In the genomic region with DNA sequence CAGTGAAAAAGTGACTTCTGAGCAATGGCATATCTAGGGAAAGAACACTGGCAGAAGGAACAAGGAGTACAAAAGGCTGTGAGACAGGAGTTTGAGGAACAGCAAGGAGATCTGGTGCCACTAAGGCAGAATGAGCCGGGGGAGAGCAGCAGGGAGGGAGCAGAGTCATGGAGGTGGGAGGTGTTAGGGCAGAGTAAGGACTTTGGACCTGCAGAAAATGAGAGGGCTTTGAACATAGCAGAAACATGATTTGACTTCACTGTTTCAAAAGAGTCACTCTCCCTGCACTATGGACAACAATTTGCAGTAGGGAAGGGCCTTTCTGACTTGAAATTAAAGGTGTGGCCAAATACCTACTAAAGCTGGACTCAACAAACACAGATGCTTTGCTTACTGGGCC, we compare ENCODE assay signal across 20 cellular contexts.
A peak's percentile ranks its signal among the peaks of the same experiment; 100 is the strongest.
DNase-seq lines count a peak whose midpoint lies in the region; ATAC-seq and TF ChIP-seq lines count a peak whose summit lies in the region.
"Had no signal": no experiment of that assay in that cellular context is flagged by ENCODE, and none has a peak within 500 bp of the region (broad histone marks: within the 10 kb centered on the region; RNA-seq: fewer than 3 reads in every experiment).

No MANE protein-coding gene starts in this region.

- H3K9ac ChIP-seq in colonic mucosa (ENCODE audit: low read depth in 2 of 2, low read length in 2 of 2): no peak overlapping the region

- WGBS in heart left ventricle, 4 donors: 55 to 68% (median 58%) methylated on average over 1 of the region's 1 CpG
- 88% methylated on average over 1 of the region's 1 CpG for WGBS in suprapubic skin
- WGBS in psoas muscle, 3 donors: 76 to 100% (median 93%) methylated on average over 1 of the region's 1 CpG

- no peaks in the 10 kb centered on the region for H3K27me3 ChIP-seq in heart left ventricle
- H3K27me3 ChIP-seq in colonic mucosa: no peaks in the 10 kb centered on the region
- no peaks in the 10 kb centered on the region for H3K27me3 ChIP-seq in suprapubic skin
- H3K27me3 ChIP-seq in psoas muscle (ENCODE audit: insufficient read depth in 3 of 3, low read length in 2 of 3): no peaks in the 10 kb centered on the region
- H3K27me3 ChIP-seq: MG63, vagina had no signal

- peak overlapping the region in 10 of 12 donors; percentile 0 to 59 (median 28) for H3K27ac ChIP-seq in heart left ventricle
- H3K27ac ChIP-seq in colonic mucosa: peak overlapping the region; percentile 26
- no peak overlapping the region for H3K27ac ChIP-seq in suprapubic skin
- H3K27ac ChIP-seq in psoas muscle: no peak overlapping the region
- H3K27ac ChIP-seq: C4-2B, RWPE1, vagina had no signal

- no peaks in the 10 kb centered on the region for H3K36me3 ChIP-seq in heart left ventricle
- no peaks in the 10 kb centered on the region for H3K36me3 ChIP-seq in colonic mucosa
- H3K36me3 ChIP-seq in suprapubic skin: no peaks in the 10 kb centered on the region
- H3K36me3 ChIP-seq in psoas muscle (ENCODE audit: insufficient read depth in 1 of 2, low read depth in 1 of 2): no peaks in the 10 kb centered on the region
- H3K36me3 ChIP-seq: MG63, vagina had no signal

- no peak for TF ChIP-seq EP300 in suprapubic skin (IDR thresholded peaks at IDR 0.05)

- H3K4me1 ChIP-seq in heart left ventricle (peaks cover 0 to 20% (median 0%) of the 10 kb centered on the region in 12 donors), colonic mucosa (no peaks in the 10 kb centered on the region), suprapubic skin (no peaks in the 10 kb centered on the region), psoas muscle (no peaks in the 10 kb centered on the region)
- H3K4me1 ChIP-seq: vagina had no signal

- ATAC-seq in heart left ventricle (peak in 3 of 4 donors; percentile 28 to 52 (median 39)), psoas muscle (no peak)
- ATAC-seq: activated CD4-positive, CD25-positive, alpha-beta regulatory T cell treated with anti-CD3 and anti-CD28 coated beads, Interleukin-2, amount 50 U/mL, for 24 hours; effector memory CD8-positive, alpha-beta T cell; left lobe of liver had no signal

- H3K4me1 Mint-ChIP-seq in mesothelial cell of epicardium: peaks cover 40% of the 10 kb centered on the region

- no peak for TF ChIP-seq CTCF in heart left ventricle (IDR thresholded peaks at IDR 0.05)
- TF ChIP-seq CTCF in colonic mucosa (IDR thresholded peaks at IDR 0.05): no peak
- TF ChIP-seq CTCF in mesothelial cell of epicardium (IDR thresholded peaks at IDR 0.05; ENCODE audit: unreplicated experiment): no peak
- TF ChIP-seq CTCF in suprapubic skin (IDR thresholded peaks at IDR 0.05): no peak
- TF ChIP-seq CTCF in psoas muscle (IDR thresholded peaks at IDR 0.05): no peak

- H3K4me3 ChIP-seq in heart left ventricle (no peak overlapping the region), colonic mucosa (no peak overlapping the region), suprapubic skin (no peak overlapping the region), psoas muscle (no peak overlapping the region)
- H3K4me3 ChIP-seq: MG63, vagina had no signal

- H3K27me3 Mint-ChIP-seq in mesothelial cell of epicardium (ENCODE audit: low read depth): no peaks in the 10 kb centered on the region
- H3K27me3 Mint-ChIP-seq: activated T-cell treated with anti-CD3 and anti-CD28 coated beads, Interleukin-2, amount 50 U/mL, for 24 hours; effector memory CD8-positive, alpha-beta T cell had no signal

- no peak for TF ChIP-seq POLR2A in heart left ventricle (IDR thresholded peaks at IDR 0.05)
- TF ChIP-seq POLR2A in suprapubic skin (IDR thresholded peaks at IDR 0.05): no peak

- H3K9me3 ChIP-seq in heart left ventricle: no peaks in the 10 kb centered on the region
- no peaks in the 10 kb centered on the region for H3K9me3 ChIP-seq in colonic mucosa
- no peaks in the 10 kb centered on the region for H3K9me3 ChIP-seq in suprapubic skin
- H3K9me3 ChIP-seq in psoas muscle: no peaks in the 10 kb centered on the region
- H3K9me3 ChIP-seq: MG63, vagina had no signal

- H3K36me3 Mint-ChIP-seq in mesothelial cell of epicardium: peaks cover 2% of the 10 kb centered on the region

- no peaks in the 10 kb centered on the region for H3K9me3 Mint-ChIP-seq in mesothelial cell of epicardium

- no peak overlapping the region for H3K4me3 Mint-ChIP-seq in mesothelial cell of epicardium
- H3K4me3 Mint-ChIP-seq: activated T-cell treated with anti-CD3 and anti-CD28 coated beads, Interleukin-2, amount 50 U/mL, for 24 hours; effector memory CD8-positive, alpha-beta T cell had no signal

- intact Hi-C loops in heart left ventricle (cut with DNase I) (no loop called here), cardiac septum (cut with DNase I) (no loop called here), colonic mucosa (cut with DNase I) (no loop called here), psoas muscle (cut with DNase I) (no loop called here)

- peak overlapping the region; percentile 88 for H3K27ac Mint-ChIP-seq in mesothelial cell of epicardium
- H3K27ac Mint-ChIP-seq: activated T-cell treated with anti-CD3 and anti-CD28 coated beads, Interleukin-2, amount 50 U/mL, for 24 hours; effector memory CD8-positive, alpha-beta T cell had no signal

- no peak for DNase-seq in heart left ventricle
- DNase-seq in cardiac septum (ENCODE audit: low spot score): no peak
- DNase-seq in colonic mucosa: no peak
- no peak for DNase-seq in mesothelial cell of epicardium (ENCODE audit: low spot score in 2 of 2, unreplicated experiment in 2 of 2)
- no peak for DNase-seq in DMS153 treated with DMSO at 0.1 percent for 48 hours (lab: John Stamatoyannopoulos, UW; ENCODE audit: unreplicated experiment)
- DNase-seq in suprapubic skin (ENCODE audit: low spot score in 2 of 2): no peak
- DNase-seq in activated CD4-positive, CD25-positive, alpha-beta regulatory T cell treated with anti-CD3 and anti-CD28 coated beads, Interleukin-2, amount 50 U/mL, for 72 hours: no peak
- no peak for DNase-seq in psoas muscle
- DNase-seq: activated naive CD4-positive, alpha-beta T cell treated with Interleukin-2 at 50 U/mL for 16 hours; activated T-cell treated with anti-CD3 and anti-CD28 coated beads, Interleukin-2, amount 50 U/mL, for 24 hours; cerebellar nuclear complex; effector memory CD8-positive, alpha-beta T cell; MG63; NCI-H1436; nucleus accumbens had no signal

Comparison
In these comparisons a context has a peak if more than half of its experiments do, and no peak if none do; other contexts are left out.
1. ATAC-seq: peak in heart left ventricle (3 of 4); none in psoas muscle (0 of 4).
2. H3K27ac ChIP-seq: peak in heart left ventricle (10 of 12) and colonic mucosa (single experiment); none in suprapubic skin (single experiment) and psoas muscle (single experiment).